ENCODE assay signal across 18 cellular contexts in genomic region chr13:95492044-95492801, GRCh38.
DNase-seq lines count a peak whose midpoint lies in the region; ATAC-seq and TF ChIP-seq lines count a peak whose summit lies in the region.
"Had no signal": no experiment of that assay in that cellular context is flagged by ENCODE, and none has a peak within 500 bp of the region (broad histone marks: within the 10 kb centered on the region; RNA-seq: fewer than 3 reads in every experiment).

No MANE protein-coding gene starts in this region.

- H2AK5ac ChIP-seq in mesendoderm (ENCODE audit: low read length), result no peak overlapping the region

- H3K23ac ChIP-seq in mesendoderm (ENCODE audit: low read length), result no peak overlapping the region

- TF ChIP-seq CTCF in GM13977 (IDR thresholded peaks at IDR 0.05; ENCODE audit: extremely low read depth, insufficient read depth, missing control alignments), result no peak

- no peak overlapping the region for H3K4me2 ChIP-seq in mesendoderm (ENCODE audit: low read length)

- no peak for ATAC-seq in activated CD4-positive, alpha-beta T cell treated with anti-CD3 and anti-CD28 coated beads for 36 hours
- ATAC-seq: heart left ventricle had no signal

- POLR2A ChIA-PET in activated CD4-positive, alpha-beta T cell treated with anti-CD3 and anti-CD28 coated beads for 36 hours (lab: Charles Lee), result no interaction called here

- CTCF ChIA-PET in activated CD4-positive, alpha-beta T cell treated with anti-CD3 and anti-CD28 coated beads for 36 hours (lab: Charles Lee), result interaction anchor here (0.8 to 1.0 kb wide), 2 partner anchors 12 to 14 kb away, joined by 3 to 4 read pairs; no protein-coding TSS in a partner anchor

- no peak overlapping the region for H2BK120ac ChIP-seq in mesendoderm (ENCODE audit: low read depth, low read length)

- H3K9me3 Mint-ChIP-seq in activated CD4-positive, alpha-beta T cell treated with anti-CD3 and anti-CD28 coated beads for 36 hours (ENCODE audit: low read depth), result peaks cover 13% of the 10 kb centered on the region

- H3K27ac Mint-ChIP-seq in activated CD4-positive, alpha-beta T cell treated with anti-CD3 and anti-CD28 coated beads for 36 hours, result no peak overlapping the region
- H3K27ac Mint-ChIP-seq: CD4-positive, CD25-positive, alpha-beta regulatory T cell; dendritic cell treated with granulocyte-macrophage colony-stimulating factor and Interleukin-4, amounts not matched to agents 40 ng/mL and 50 ng/mL, for 4 days had no signal

- no peak overlapping the region for H3K4me3 Mint-ChIP-seq in activated CD4-positive, alpha-beta T cell treated with anti-CD3 and anti-CD28 coated beads for 36 hours
- H3K4me3 Mint-ChIP-seq: CD4-positive, CD25-positive, alpha-beta regulatory T cell; dendritic cell treated with granulocyte-macrophage colony-stimulating factor and Interleukin-4, amounts not matched to agents 40 ng/mL and 50 ng/mL, for 4 days had no signal

- H3K79me2 ChIP-seq in mesendoderm (ENCODE audit: control insufficient read depth, insufficient read depth, low read length), result no peaks in the 10 kb centered on the region

- H4K8ac ChIP-seq in mesendoderm (ENCODE audit: low read depth, low read length), result no peak overlapping the region

- no peaks in the 10 kb centered on the region for H3K79me1 ChIP-seq in mesendoderm (ENCODE audit: low read length)

- H3K4me1 Mint-ChIP-seq in activated CD4-positive, alpha-beta T cell treated with anti-CD3 and anti-CD28 coated beads for 36 hours, result no peaks in the 10 kb centered on the region
- H3K4me1 Mint-ChIP-seq: CD4-positive, CD25-positive, alpha-beta regulatory T cell had no signal

- intact Hi-C loops in activated CD4-positive, alpha-beta T cell treated with anti-CD3 and anti-CD28 coated beads for 36 hours (cut with DNase I, micrococcal nuclease), result loop anchor here in 1 of 2 experiments (2.0 kb wide), 1 partner anchor 343 kb away; no protein-coding TSS in a partner anchor

- H3K36me3 Mint-ChIP-seq in activated CD4-positive, alpha-beta T cell treated with anti-CD3 and anti-CD28 coated beads for 36 hours (ENCODE audit: low read depth), result no peaks in the 10 kb centered on the region
- H3K36me3 Mint-ChIP-seq: CD4-positive, CD25-positive, alpha-beta regulatory T cell had no signal

- H3K4me1 ChIP-seq in mesendoderm (ENCODE audit: control insufficient read depth, low read depth, low read length), result no peaks in the 10 kb centered on the region
- H3K4me1 ChIP-seq: prostate gland had no signal

- H3K18ac ChIP-seq in mesendoderm (ENCODE audit: low read length), result no peak overlapping the region

- no peak overlapping the region for H3K56ac ChIP-seq in mesendoderm (ENCODE audit: low read length)

- H3K36me3 ChIP-seq in mesendoderm (ENCODE audit: control insufficient read depth, insufficient read depth, low read length), result no peaks in the 10 kb centered on the region
- H3K36me3 ChIP-seq: heart left ventricle, prostate gland had no signal

- no peak overlapping the region for H3K27ac ChIP-seq in mesendoderm (ENCODE audit: low read depth, low read length)
- H3K27ac ChIP-seq: 22Rv1, heart left ventricle, prostate gland had no signal

- in situ Hi-C loops in SK-MEL-5 (cut with HindIII; ENCODE audit: low pct_unique_long_range_greater_than_20kb, low sequenced_read_pairs), result no loop called here
- in situ Hi-C loops in GM13977 (cut with MboI; ENCODE audit: low pct_unique_long_range_greater_than_20kb, low sequenced_read_pairs, unreplicated experiment), result no loop called here

- H2BK15ac ChIP-seq in mesendoderm (replicated peaks; ENCODE audit: low read depth), result no peak overlapping the region

- DNase-seq in DMS79 (lab: John Stamatoyannopoulos, UW) (peak; percentile 26), DMS79 treated with DMSO at 0.1 percent for 48 hours (lab: John Stamatoyannopoulos, UW) (no peak), NCI-H187 (lab: John Stamatoyannopoulos, UW) (peak; percentile 32 to 65), SK-MEL-5 (ENCODE audit: low read depth, low spot score) (peak; percentile 46), mesendoderm (peak; percentile 71), GM13977 (ENCODE audit: low spot score) (no peak), Kasumi-1 (lab: John Stamatoyannopoulos, UW) (no peak)
- DNase-seq in activated CD4-positive, alpha-beta T cell treated with anti-CD3 and anti-CD28 coated beads for 36 hours, result no peak
- DNase-seq: activated CD4-positive, CD25-positive, alpha-beta regulatory T cell; activated naive CD4-positive, alpha-beta T cell treated with Interleukin-2 at 50 U/mL for 16 hours; CD4-positive, CD25-positive, alpha-beta regulatory T cell; GF-D8; heart left ventricle; Karpas-422; stimulated activated CD4-positive, alpha-beta T cell treated with anti-CD3 and anti-CD28 coated beads, Interleukin-15, amount 100 ng/mL, for 24 hours had no signal

- H3K4me3 ChIP-seq in mesendoderm (ENCODE audit: low read length), result no peak overlapping the region
- H3K4me3 ChIP-seq: heart left ventricle, prostate gland had no signal

- H4K5ac ChIP-seq in mesendoderm (ENCODE audit: low read length), result no peak overlapping the region

- H3K4ac ChIP-seq in mesendoderm (ENCODE audit: low read depth, low read length), result no peak overlapping the region

- no CpG with 5 or more reads among the region's 8 CpGs for WGBS in mesendoderm (ENCODE audit: extremely low coverage, insufficient coverage, low lambda C conversion rate)

- no peaks in the 10 kb centered on the region for H3K27me3 ChIP-seq in mesendoderm (ENCODE audit: insufficient read depth, low read length, poor library complexity)
- H3K27me3 ChIP-seq: heart left ventricle had no signal

- H2BK5ac ChIP-seq in mesendoderm (ENCODE audit: low read length), result no peak overlapping the region

- H3K27me3 Mint-ChIP-seq in activated CD4-positive, alpha-beta T cell treated with anti-CD3 and anti-CD28 coated beads for 36 hours, result peaks cover 9% of the 10 kb centered on the region
- H3K27me3 Mint-ChIP-seq: dendritic cell treated with granulocyte-macrophage colony-stimulating factor and Interleukin-4, amounts not matched to agents 40 ng/mL and 50 ng/mL, for 4 days had no signal

- no peak overlapping the region for H3K9ac ChIP-seq in mesendoderm (ENCODE audit: low read length)

Comparison
In these comparisons a context has a peak if more than half of its experiments do, and no peak if none do; other contexts are left out.
1. DNase-seq: peak in DMS79 (single experiment), NCI-H187 (2 of 2), SK-MEL-5 (single experiment) and mesendoderm (single experiment); none in DMS79 treated with DMSO at 0.1 percent for 48 hours (single experiment), activated CD4-positive, alpha-beta T cell treated with anti-CD3 and anti-CD28 coated beads for 36 hours (single experiment), GM13977 (single experiment) and Kasumi-1 (0 of 2).